In genomic region chr17:12979255-12979654, GRCh38 we compare ENCODE assay signal across 16 cellular contexts. TPM values are rescaled to one million over a fixed set of nuclear protein-coding genes. Genes with fewer than 3 reads are reported as not detected.
DNase-seq lines count a peak whose midpoint lies in the region; ATAC-seq and TF ChIP-seq lines count a peak whose summit lies in the region.
"Had no signal": no experiment of that assay in that cellular context is flagged by ENCODE, and none has a peak within 500 bp of the region (broad histone marks: within the 10 kb centered on the region; RNA-seq: fewer than 3 reads in every experiment).

No MANE protein-coding gene starts in this region.

- H3K18ac ChIP-seq in H9 (ENCODE audit: insufficient read length, low read depth, low read length) = no peak overlapping the region

- no peak overlapping the region for H4K8ac ChIP-seq in H9 (replicated peaks; ENCODE audit: insufficient read length, low read depth, low read length)

- no peak overlapping the region for H2AFZ ChIP-seq in GM23338
- no peak overlapping the region for H2AFZ ChIP-seq in H9 (ENCODE audit: low read length)
- H2AFZ ChIP-seq in neural progenitor cell (replicated peaks) = no peak overlapping the region

- H3F3A ChIP-seq in GM23338 (replicated peaks; ENCODE audit: low read depth) = no peaks in the 10 kb centered on the region
- H3F3A ChIP-seq in neural progenitor cell (ENCODE audit: low read depth) = peaks cover 8% of the 10 kb centered on the region

- H2AK5ac ChIP-seq in H9 (ENCODE audit: insufficient read length, low read length) = no peak overlapping the region

- DNase-seq in GM23338 (ENCODE audit: low spot score) (no peak), H9 (no peak), left lobe of liver (ENCODE audit: low spot score) (no peak), neural progenitor cell (ENCODE audit: low spot score) (no peak), SIG-M5 treated with dmso at 0.1 percent for 504 hours (lab: John Stamatoyannopoulos, UW; ENCODE audit: unreplicated experiment) (no peak)
- no peak for DNase-seq in activated naive CD4-positive, alpha-beta T cell treated with Interleukin-2 at 50 U/mL for 16 hours
- DNase-seq: C1 segment of cervical spinal cord; Calu3; CD4-positive, alpha-beta memory T cell; COR-L47; DMS53; DMS79 treated with DMSO at 0.1 percent for 48 hours; GF-D8; H7 had no signal

- H4K20me1 ChIP-seq in GM23338 (replicated peaks; ENCODE audit: insufficient read depth) = no peaks in the 10 kb centered on the region
- no peaks in the 10 kb centered on the region for H4K20me1 ChIP-seq in H9 (ENCODE audit: control insufficient read depth, insufficient read depth, insufficient read length)
- no peaks in the 10 kb centered on the region for H4K20me1 ChIP-seq in neural progenitor cell (ENCODE audit: low read depth)

- H3K79me2 ChIP-seq in GM23338 (replicated peaks; ENCODE audit: insufficient read depth) (no peaks in the 10 kb centered on the region), H9 (ENCODE audit: insufficient read depth, low read length) (no peaks in the 10 kb centered on the region), neural progenitor cell (ENCODE audit: low read depth) (no peaks in the 10 kb centered on the region)

- TF ChIP-seq CTCF in GM23338 (conservative IDR thresholded peaks at IDR 0.05; ENCODE audit: low read depth in 2 of 2) = no peak
- no peak for TF ChIP-seq CTCF in H9 (conservative IDR thresholded peaks at IDR 0.05)
- TF ChIP-seq CTCF in neural progenitor cell (IDR thresholded peaks at IDR 0.05) = no peak

- no peaks in the 10 kb centered on the region for H3K23me2 ChIP-seq in H9 (ENCODE audit: insufficient read length, low read depth, low read length, poor library complexity, severe bottlenecking)

- H3K27me3 ChIP-seq in GM23338 (ENCODE audit: insufficient read depth) (no peaks in the 10 kb centered on the region), H9 (ENCODE audit: insufficient read depth, low read length) (no peaks in the 10 kb centered on the region), neural progenitor cell (peaks cover 4% of the 10 kb centered on the region)

- peaks cover 9% of the 10 kb centered on the region for H3K27me3 Mint-ChIP-seq in GM23338 (ENCODE audit: insufficient read depth, low read depth, poor library complexity)
- H3K27me3 Mint-ChIP-seq in H9 (ENCODE audit: low read depth) = peaks cover 3% of the 10 kb centered on the region; the same call in 1 of the 2 replicates
- H3K27me3 Mint-ChIP-seq in neural progenitor cell (ENCODE audit: insufficient read depth, low read depth) = peaks cover 7% of the 10 kb centered on the region

- H3T11ph ChIP-seq in H9 (ENCODE audit: low read length) = no peak overlapping the region

- H2BK120ac ChIP-seq in H9 (ENCODE audit: low read depth, low read length, poor library complexity, severe bottlenecking) = no peak overlapping the region

- no peaks in the 10 kb centered on the region for H3K9me2 ChIP-seq in GM23338 (ENCODE audit: insufficient read depth)

- H2BK5ac ChIP-seq in H9 (ENCODE audit: insufficient read length, low read length) = no peak overlapping the region

- H3K4me2 ChIP-seq in GM23338 = no peak overlapping the region
- no peak overlapping the region for H3K4me2 ChIP-seq in H9 (ENCODE audit: insufficient read depth, insufficient read length, low read length)
- H3K4me2 ChIP-seq in neural progenitor cell = no peak overlapping the region

- no peak overlapping the region for H3K14ac ChIP-seq in H9 (ENCODE audit: insufficient read depth, low read length)

- H3K9ac ChIP-seq in H9 (ENCODE audit: extremely low read depth, insufficient read length, low read length) = no peak overlapping the region
- no peak overlapping the region for H3K9ac ChIP-seq in neural progenitor cell

- peaks cover 15% of the 10 kb centered on the region for H3K4me1 Mint-ChIP-seq in GM23338
- H3K4me1 Mint-ChIP-seq in H9 = peaks cover 13 to 27% of the 10 kb centered on the region in 2 experiments
- peaks cover 3% of the 10 kb centered on the region for H3K4me1 Mint-ChIP-seq in neural progenitor cell

- H3K56ac ChIP-seq in H9 (ENCODE audit: insufficient read length, low read depth, low read length) = no peak overlapping the region

- H3K4me3 Mint-ChIP-seq in GM23338 (no peak overlapping the region), H9 (no peak overlapping the region), neural progenitor cell (no peak overlapping the region)
- H3K4me3 Mint-ChIP-seq: CD4-positive, alpha-beta memory T cell had no signal

- no peaks in the 10 kb centered on the region for H3K36me3 ChIP-seq in GM23338 (ENCODE audit: insufficient read depth)
- no peaks in the 10 kb centered on the region for H3K36me3 ChIP-seq in neural progenitor cell

- peak overlapping the region; percentile 14; the same call in 1 of the 2 replicates for H3K27ac Mint-ChIP-seq in GM23338
- peak overlapping the region in 2 of 3 experiments; percentile 9 to 60; a peak in 2 of 7 replicates for H3K27ac Mint-ChIP-seq in H9
- peak overlapping the region; percentile 37 for H3K27ac Mint-ChIP-seq in neural progenitor cell
- H3K27ac Mint-ChIP-seq: CD4-positive, alpha-beta memory T cell had no signal

- H3K27ac ChIP-seq in GM23338 (ENCODE audit: low read depth) = no peak overlapping the region
- H3K27ac ChIP-seq in H9 (ENCODE audit: insufficient read length, low read depth, low read length) = no peak overlapping the region
- H3K27ac ChIP-seq in neural progenitor cell = no peak overlapping the region

- H2BK12ac ChIP-seq in H9 (ENCODE audit: insufficient read length, low read depth, low read length) = no peak overlapping the region

- no peak overlapping the region for H2BK20ac ChIP-seq in H9 (ENCODE audit: low read depth, low read length, poor library complexity, severe bottlenecking)

- no peaks in the 10 kb centered on the region for H3K79me1 ChIP-seq in H9 (ENCODE audit: insufficient read depth, low read depth, low read length, poor library complexity, severe bottlenecking)

- H4K91ac ChIP-seq in H9 (ENCODE audit: insufficient read length, low read depth, low read length) = no peak overlapping the region

- H3K4me3 ChIP-seq in GM23338 (no peak overlapping the region), neural progenitor cell (no peak overlapping the region)

- H3K36me3 Mint-ChIP-seq in GM23338 (ENCODE audit: low read depth) (peaks cover 8% of the 10 kb centered on the region; the same call in 2 of the 3 replicates), H9 (ENCODE audit: insufficient read depth in 1 of 3, low read depth in 3 of 3) (peaks cover 0 to 9% (median 7%) of the 10 kb centered on the region in 3 experiments; a peak in 6 of 7 replicates), neural progenitor cell (peaks cover 3% of the 10 kb centered on the region)
- H3K36me3 Mint-ChIP-seq: CD4-positive, alpha-beta memory T cell had no signal

- no peak for ATAC-seq in GM23338
- ATAC-seq in left lobe of liver = peak; percentile 44
- ATAC-seq in HG02678 (IDR thresholded peaks at IDR 0.05; ENCODE audit: unreplicated experiment) = no peak
- ATAC-seq: HCT116 had no signal

- no peaks in the 10 kb centered on the region; the same call in 2 of the 3 replicates for H3K9me3 Mint-ChIP-seq in GM23338
- no peaks in the 10 kb centered on the region; a peak in 2 of 5 replicates for H3K9me3 Mint-ChIP-seq in H9
- no peaks in the 10 kb centered on the region for H3K9me3 Mint-ChIP-seq in neural progenitor cell
- H3K9me3 Mint-ChIP-seq: CD4-positive, alpha-beta memory T cell had no signal

- H3K9me3 ChIP-seq in H9 (ENCODE audit: control insufficient read depth, low read depth, low read length) = no peaks in the 10 kb centered on the region
- H3K9me3 ChIP-seq in neural progenitor cell (ENCODE audit: low read depth) = no peaks in the 10 kb centered on the region

- no peak overlapping the region; the same call in 1 of the 2 replicates for H3K4ac ChIP-seq in H9 (ENCODE audit: low read depth, low read length)

- H3K23ac ChIP-seq in H9 (ENCODE audit: insufficient read length, low read depth, low read length) = no peak overlapping the region

- H3K4me1 ChIP-seq in GM23338 (ENCODE audit: insufficient read depth) (peaks cover 7% of the 10 kb centered on the region), H9 (ENCODE audit: insufficient read depth, low read length) (peaks cover 2% of the 10 kb centered on the region; the same call in 1 of the 2 replicates), neural progenitor cell (peaks cover 7% of the 10 kb centered on the region)

- H4K5ac ChIP-seq in H9 (ENCODE audit: insufficient read length, low read depth, low read length) = no peak overlapping the region

- H2BK15ac ChIP-seq in H9 (ENCODE audit: low read depth, low read length) = no peak overlapping the region

- no CpG with 5 or more reads among the region's 5 CpGs for WGBS in H9 (ENCODE audit: extremely low coverage, insufficient read length, low lambda C conversion rate)

TF ChIP-seq in GM23338, 12 proteins besides CTCF, POLR2A, EP300 and RAD21 (continues in another document):
- TF ChIP-seq POLR2AphosphoS5 (IDR thresholded peaks at IDR 0.05; ENCODE audit: low read depth) (no peak), EZH2 (IDR thresholded peaks at IDR 0.05; ENCODE audit: low read depth, unreplicated experiment) (no peak), CREB1 (CRISPR knock-in tag; IDR thresholded peaks at IDR 0.05; ENCODE audit: low read depth) (no peak), ZNF114 (CRISPR knock-in tag; IDR thresholded peaks at IDR 0.05) (no peak)
- TF ChIP-seq, protein P1, sequence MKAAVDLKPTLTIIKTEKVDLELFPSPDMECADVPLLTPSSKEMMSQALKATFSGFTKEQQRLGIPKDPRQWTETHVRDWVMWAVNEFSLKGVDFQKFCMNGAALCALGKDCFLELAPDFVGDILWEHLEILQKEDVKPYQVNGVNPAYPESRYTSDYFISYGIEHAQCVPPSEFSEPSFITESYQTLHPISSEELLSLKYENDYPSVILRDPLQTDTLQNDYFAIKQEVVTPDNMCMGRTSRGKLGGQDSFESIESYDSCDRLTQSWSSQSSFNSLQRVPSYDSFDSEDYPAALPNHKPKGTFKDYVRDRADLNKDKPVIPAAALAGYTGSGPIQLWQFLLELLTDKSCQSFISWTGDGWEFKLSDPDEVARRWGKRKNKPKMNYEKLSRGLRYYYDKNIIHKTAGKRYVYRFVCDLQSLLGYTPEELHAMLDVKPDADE (IDR thresholded peaks at IDR 0.05) = no peak

RNA-seq across cellular contexts. Expression of gene ELAC2, which starts 38.6 kb away (rescaled TPM):
- total RNA-seq in GM23338 (2014; rRNA removed; shearing (Covaris generic)) = 158 and 203 TPM in 2 replicates
- polyA plus RNA-seq in GM23338 (2016; fragmentation: Nextera tagmentation; extraction: Ambion mirVana) = 49.1 and 49.9 TPM in 2 replicates
- 87.2 and 90.7 TPM in 2 replicates for total RNA-seq in H9 (2021)
- 30.6 TPM for total RNA-seq in left lobe of liver
- 70.5 and 82.3 TPM in 2 replicates for total RNA-seq in neural progenitor cell (ENCODE audit: low replicate concordance)
